In the genomic region with DNA sequence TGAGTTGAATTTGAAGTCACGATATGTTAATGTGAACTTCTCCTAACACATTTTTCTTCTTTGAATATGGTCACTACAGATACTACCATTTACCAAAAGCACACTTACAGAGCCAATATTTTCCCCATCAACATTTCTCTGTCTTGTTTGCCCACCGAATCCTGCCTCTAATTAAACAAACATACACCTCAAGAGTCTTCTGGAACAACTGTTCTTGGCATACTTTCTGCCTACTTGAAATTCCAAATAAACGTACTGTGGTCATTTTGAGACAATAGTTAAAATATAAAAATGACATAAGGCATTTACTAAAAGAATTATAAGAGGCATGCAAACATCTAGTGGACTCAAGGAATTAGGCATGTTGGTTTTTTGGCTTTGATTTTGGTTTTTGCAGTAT, we compare ENCODE assay signal across 15 cellular contexts.
A peak's percentile ranks its signal among the peaks of the same experiment; 100 is the strongest.
DNase-seq lines count a peak whose midpoint lies in the region; ATAC-seq, FAIRE-seq and TF ChIP-seq lines count a peak whose summit lies in the region.
"Had no signal": no experiment of that assay in that cellular context is flagged by ENCODE, and none has a peak within 500 bp of the region (broad histone marks: within the 10 kb centered on the region; RNA-seq: fewer than 3 reads in every experiment).

No MANE protein-coding gene starts in this region.

- in situ Hi-C loops in GM13976 (cut with MboI; ENCODE audit: low sequenced_read_pairs, unreplicated experiment), result no loop called here

- no peaks in the 10 kb centered on the region for H3K27me3 ChIP-seq in upper lobe of right lung
- H3K27me3 ChIP-seq in GM23338 (ENCODE audit: insufficient read depth), result no peaks in the 10 kb centered on the region

- DNase-seq in EH (ENCODE audit: low read depth) (peak; percentile 4), upper lobe of right lung (no peak), GM23338 (ENCODE audit: low spot score) (no peak), AG20443 (ENCODE audit: low spot score) (no peak), GM13976 (ENCODE audit: low spot score) (no peak)
- DNase-seq in central memory CD8-positive, alpha-beta T cell (ENCODE audit: low spot score in 2 of 2), result no peak
- DNase-seq: CD8-positive, alpha-beta T cell; COR-L47; DMS153; DMS79 treated with DMSO at 0.1 percent for 48 hours; GDM1; H7 had no signal

- no peak overlapping the region for H3K4me2 ChIP-seq in GM23338

- H3K4me3 Mint-ChIP-seq in central memory CD8-positive, alpha-beta T cell, result no peak overlapping the region
- H3K4me3 Mint-ChIP-seq in GM23338, result no peak overlapping the region
- H3K4me3 Mint-ChIP-seq: CD14-positive monocyte; CD8-positive, alpha-beta T cell; IgD-negative memory B cell had no signal

- no peaks in the 10 kb centered on the region; the same call in 1 of the 2 replicates for H4K20me1 ChIP-seq in GM23338 (replicated peaks; ENCODE audit: insufficient read depth)

- H3K27me3 Mint-ChIP-seq in central memory CD8-positive, alpha-beta T cell, result no peaks in the 10 kb centered on the region
- H3K27me3 Mint-ChIP-seq in GM23338 (ENCODE audit: insufficient read depth, low read depth, poor library complexity), result no peaks in the 10 kb centered on the region
- H3K27me3 Mint-ChIP-seq: IgD-negative memory B cell had no signal

- H3K4me1 Mint-ChIP-seq in central memory CD8-positive, alpha-beta T cell, result peaks cover 29% of the 10 kb centered on the region
- peaks cover 3% of the 10 kb centered on the region for H3K4me1 Mint-ChIP-seq in GM23338
- H3K4me1 Mint-ChIP-seq: CD14-positive monocyte had no signal

- H3K4me1 ChIP-seq in upper lobe of right lung, result no peaks in the 10 kb centered on the region
- no peaks in the 10 kb centered on the region for H3K4me1 ChIP-seq in GM23338 (ENCODE audit: insufficient read depth)

- H3K9me3 ChIP-seq in upper lobe of right lung, result no peaks in the 10 kb centered on the region

- FAIRE-seq in TTC549 (lab: Jason Lieb, UNC), result peak; percentile 58

- no peaks in the 10 kb centered on the region for H3K9me2 ChIP-seq in GM23338 (ENCODE audit: insufficient read depth)

- no peaks in the 10 kb centered on the region for H3K9me3 Mint-ChIP-seq in central memory CD8-positive, alpha-beta T cell
- H3K9me3 Mint-ChIP-seq in GM23338, result no peaks in the 10 kb centered on the region
- H3K9me3 Mint-ChIP-seq: CD8-positive, alpha-beta T cell; IgD-negative memory B cell had no signal

- H3K36me3 Mint-ChIP-seq in central memory CD8-positive, alpha-beta T cell (ENCODE audit: insufficient read depth), result peaks cover 6% of the 10 kb centered on the region
- H3K36me3 Mint-ChIP-seq in GM23338 (ENCODE audit: low read depth), result no peaks in the 10 kb centered on the region; the same call in 2 of the 3 replicates

- intact Hi-C loops in upper lobe of right lung (cut with DNase I), result no loop called here

- TF ChIP-seq CTCF in upper lobe of right lung (IDR thresholded peaks at IDR 0.05), result no peak
- no peak for TF ChIP-seq CTCF in GM23338 (conservative IDR thresholded peaks at IDR 0.05; ENCODE audit: low read depth in 2 of 2)
- no peak for TF ChIP-seq CTCF in GM13976 (IDR thresholded peaks at IDR 0.05; ENCODE audit: borderline replicate concordance, control extremely low read depth, extremely low read depth, insufficient read depth, missing control alignments)

- H3K27ac Mint-ChIP-seq in central memory CD8-positive, alpha-beta T cell (ENCODE audit: low read depth), result peak overlapping the region; percentile 8
- no peak overlapping the region for H3K27ac Mint-ChIP-seq in GM23338
- H3K27ac Mint-ChIP-seq: CD14-positive monocyte; CD8-positive, alpha-beta T cell had no signal

- H3K36me3 ChIP-seq in upper lobe of right lung, result no peaks in the 10 kb centered on the region
- H3K36me3 ChIP-seq in GM23338 (ENCODE audit: insufficient read depth), result no peaks in the 10 kb centered on the region

- H3F3A ChIP-seq in GM23338 (replicated peaks; ENCODE audit: low read depth), result no peaks in the 10 kb centered on the region

- no peak overlapping the region for H2AFZ ChIP-seq in GM23338

- H3K27ac ChIP-seq in upper lobe of right lung (no peak overlapping the region), GM23338 (ENCODE audit: low read depth) (no peak overlapping the region)

- ATAC-seq in central memory CD8-positive, alpha-beta T cell (replicated peaks; ENCODE audit: extremely low read depth, poor library complexity, severe bottlenecking), result no peak
- ATAC-seq in upper lobe of right lung, result peak; percentile 53
- no peak for ATAC-seq in GM23338
- ATAC-seq: CD8-positive, alpha-beta T cell had no signal

- H3K79me2 ChIP-seq in GM23338 (replicated peaks; ENCODE audit: insufficient read depth), result no peaks in the 10 kb centered on the region

- no peak overlapping the region for H3K4me3 ChIP-seq in upper lobe of right lung
- H3K4me3 ChIP-seq in GM23338, result no peak overlapping the region

TF ChIP-seq in GM23338, 12 proteins besides CTCF, POLR2A, EP300 and RAD21 (continues in another document):
- TF ChIP-seq, protein P1, sequence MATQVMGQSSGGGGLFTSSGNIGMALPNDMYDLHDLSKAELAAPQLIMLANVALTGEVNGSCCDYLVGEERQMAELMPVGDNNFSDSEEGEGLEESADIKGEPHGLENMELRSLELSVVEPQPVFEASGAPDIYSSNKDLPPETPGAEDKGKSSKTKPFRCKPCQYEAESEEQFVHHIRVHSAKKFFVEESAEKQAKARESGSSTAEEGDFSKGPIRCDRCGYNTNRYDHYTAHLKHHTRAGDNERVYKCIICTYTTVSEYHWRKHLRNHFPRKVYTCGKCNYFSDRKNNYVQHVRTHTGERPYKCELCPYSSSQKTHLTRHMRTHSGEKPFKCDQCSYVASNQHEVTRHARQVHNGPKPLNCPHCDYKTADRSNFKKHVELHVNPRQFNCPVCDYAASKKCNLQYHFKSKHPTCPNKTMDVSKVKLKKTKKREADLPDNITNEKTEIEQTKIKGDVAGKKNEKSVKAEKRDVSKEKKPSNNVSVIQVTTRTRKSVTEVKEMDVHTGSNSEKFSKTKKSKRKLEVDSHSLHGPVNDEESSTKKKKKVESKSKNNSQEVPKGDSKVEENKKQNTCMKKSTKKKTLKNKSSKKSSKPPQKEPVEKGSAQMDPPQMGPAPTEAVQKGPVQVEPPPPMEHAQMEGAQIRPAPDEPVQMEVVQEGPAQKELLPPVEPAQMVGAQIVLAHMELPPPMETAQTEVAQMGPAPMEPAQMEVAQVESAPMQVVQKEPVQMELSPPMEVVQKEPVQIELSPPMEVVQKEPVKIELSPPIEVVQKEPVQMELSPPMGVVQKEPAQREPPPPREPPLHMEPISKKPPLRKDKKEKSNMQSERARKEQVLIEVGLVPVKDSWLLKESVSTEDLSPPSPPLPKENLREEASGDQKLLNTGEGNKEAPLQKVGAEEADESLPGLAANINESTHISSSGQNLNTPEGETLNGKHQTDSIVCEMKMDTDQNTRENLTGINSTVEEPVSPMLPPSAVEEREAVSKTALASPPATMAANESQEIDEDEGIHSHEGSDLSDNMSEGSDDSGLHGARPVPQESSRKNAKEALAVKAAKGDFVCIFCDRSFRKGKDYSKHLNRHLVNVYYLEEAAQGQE (IDR thresholded peaks at IDR 0.05; ENCODE audit: unreplicated experiment), result no peak
- TF ChIP-seq, protein P2, sequence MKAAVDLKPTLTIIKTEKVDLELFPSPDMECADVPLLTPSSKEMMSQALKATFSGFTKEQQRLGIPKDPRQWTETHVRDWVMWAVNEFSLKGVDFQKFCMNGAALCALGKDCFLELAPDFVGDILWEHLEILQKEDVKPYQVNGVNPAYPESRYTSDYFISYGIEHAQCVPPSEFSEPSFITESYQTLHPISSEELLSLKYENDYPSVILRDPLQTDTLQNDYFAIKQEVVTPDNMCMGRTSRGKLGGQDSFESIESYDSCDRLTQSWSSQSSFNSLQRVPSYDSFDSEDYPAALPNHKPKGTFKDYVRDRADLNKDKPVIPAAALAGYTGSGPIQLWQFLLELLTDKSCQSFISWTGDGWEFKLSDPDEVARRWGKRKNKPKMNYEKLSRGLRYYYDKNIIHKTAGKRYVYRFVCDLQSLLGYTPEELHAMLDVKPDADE (IDR thresholded peaks at IDR 0.05), result no peak
- TF ChIP-seq JUNB (IDR thresholded peaks at IDR 0.05; ENCODE audit: unreplicated experiment), result no peak
- no peak for TF ChIP-seq ZNF114 (CRISPR knock-in tag; IDR thresholded peaks at IDR 0.05)
- no peak for TF ChIP-seq STAT1 (IDR thresholded peaks at IDR 0.05; ENCODE audit: unreplicated experiment)
- no peak for TF ChIP-seq NANOG (IDR thresholded peaks at IDR 0.05; ENCODE audit: borderline replicate concordance)
- TF ChIP-seq EZH2phosphoT487 (IDR thresholded peaks at IDR 0.05; ENCODE audit: unreplicated experiment), result no peak
